In genomic region chr3:143442761-143443477, GRCh38 we compare ENCODE assay signal across 12 cellular contexts.
DNase-seq lines count a peak whose midpoint lies in the region; ATAC-seq lines count a peak whose summit lies in the region.
"Had no signal": no experiment of that assay in that cellular context is flagged by ENCODE, and none has a peak within 500 bp of the region (broad histone marks: within the 10 kb centered on the region; RNA-seq: fewer than 3 reads in every experiment).

No MANE protein-coding gene starts in this region.

- peak overlapping the region; percentile 59 for H3K9ac ChIP-seq in skeletal muscle satellite cell (ENCODE audit: low read depth, low read length)

- no peaks in the 10 kb centered on the region for H3K27me3 ChIP-seq in skeletal muscle satellite cell (ENCODE audit: control insufficient read depth, insufficient read depth, low read length)

- no peaks in the 10 kb centered on the region for H3K9me3 ChIP-seq in skeletal muscle satellite cell (replicated peaks; ENCODE audit: low read length)

- no peaks in the 10 kb centered on the region for H3K9me3 Mint-ChIP-seq in activated T-cell treated with anti-CD3 and anti-CD28 coated beads, Interleukin-2, amount 50 U/mL, for 4 hours

- H3K4me3 Mint-ChIP-seq in activated T-cell treated with anti-CD3 and anti-CD28 coated beads, Interleukin-2, amount 50 U/mL, for 4 hours: no peak overlapping the region

- no peaks in the 10 kb centered on the region for H3K36me3 ChIP-seq in skeletal muscle satellite cell (ENCODE audit: insufficient read depth, low read length)
- H3K36me3 ChIP-seq: WERI-Rb-1 had no signal

- H3K4me1 ChIP-seq in skeletal muscle satellite cell (ENCODE audit: control insufficient read depth, insufficient read depth, low read length): peaks cover 31% of the 10 kb centered on the region

- peak; percentile 7 to 36 for ATAC-seq in activated T-cell treated with anti-CD3 and anti-CD28 coated beads, Interleukin-2, amount 50 U/mL, for 4 hours
- no peak for ATAC-seq in GM18519 (IDR thresholded peaks at IDR 0.05; ENCODE audit: low FRiP score, unreplicated experiment)

- H3K36me3 Mint-ChIP-seq in activated T-cell treated with anti-CD3 and anti-CD28 coated beads, Interleukin-2, amount 50 U/mL, for 4 hours (ENCODE audit: insufficient read depth): peaks cover 2% of the 10 kb centered on the region

- peak overlapping the region; percentile 17 for H3K4me3 ChIP-seq in skeletal muscle satellite cell (ENCODE audit: low read length)

- H3K4me1 Mint-ChIP-seq in activated T-cell treated with anti-CD3 and anti-CD28 coated beads, Interleukin-2, amount 50 U/mL, for 4 hours (ENCODE audit: low read depth): peaks cover 28% of the 10 kb centered on the region

- no peaks in the 10 kb centered on the region for H3K27me3 Mint-ChIP-seq in activated T-cell treated with anti-CD3 and anti-CD28 coated beads, Interleukin-2, amount 50 U/mL, for 4 hours (ENCODE audit: low read depth)

- DNase-seq in activated T-cell treated with anti-CD3 and anti-CD28 coated beads, Interleukin-2, amount 50 U/mL, for 4 hours: no peak
- DNase-seq in activated T-cell treated with anti-CD3 and anti-CD28 coated beads for 4 hours: no peak
- DNase-seq in RPMI7951 (ENCODE audit: low read depth): peak; percentile 55
- DNase-seq in fibroblast of gingiva (ENCODE audit: low read depth): peak; percentile 15
- DNase-seq in DMS 273 treated with DMSO at 0.1 percent for 48 hours (lab: John Stamatoyannopoulos, UW): no peak
- no peak for DNase-seq in NCI-H1092 treated with DMSO at 0.1 percent for 48 hours (lab: John Stamatoyannopoulos, UW)
- DNase-seq: activated gamma-delta T cell treated with Interleukin-2 at 50 U/mL for 16 hours; effector CD8-positive, alpha-beta T cell; NCI-H2171; WERI-Rb-1 had no signal

- H3K4me2 ChIP-seq in skeletal muscle satellite cell (ENCODE audit: low read length): peak overlapping the region; percentile 36

Comparison
In these comparisons a context has a peak if more than half of its experiments do, and no peak if none do; other contexts are left out.
1. DNase-seq: peak in RPMI7951 (single experiment) and fibroblast of gingiva (single experiment); none in activated T-cell treated with anti-CD3 and anti-CD28 coated beads, Interleukin-2, amount 50 U/mL, for 4 hours (single experiment), activated T-cell treated with anti-CD3 and anti-CD28 coated beads for 4 hours (single experiment), DMS 273 treated with DMSO at 0.1 percent for 48 hours (single experiment) and NCI-H1092 treated with DMSO at 0.1 percent for 48 hours (single experiment).